In the genomic region with DNA sequence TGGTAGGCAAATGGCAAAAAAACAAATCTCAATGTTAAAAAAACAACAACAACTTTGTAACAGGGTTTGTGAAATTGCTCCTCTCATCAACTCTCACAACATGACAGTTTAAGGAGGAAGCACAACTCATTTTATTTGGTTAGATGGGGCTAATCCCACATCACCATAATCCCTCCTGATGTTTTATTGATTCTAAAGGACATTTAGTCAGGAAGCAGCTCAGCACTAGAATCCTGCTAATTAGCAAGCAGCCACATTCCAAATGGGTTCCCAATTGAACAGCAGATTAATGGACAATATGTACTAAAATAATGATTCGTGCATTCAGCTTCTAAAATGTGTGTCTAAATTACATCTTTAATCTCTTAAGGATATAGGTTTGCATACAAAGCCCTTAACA, we compare ENCODE assay signal across 30 cellular contexts. TPM values are rescaled to one million over a fixed set of nuclear protein-coding genes. Genes with fewer than 3 reads are reported as not detected.
"Had no signal": no experiment of that assay in that cellular context is flagged by ENCODE, and none has a peak within 500 bp of the region (broad histone marks: within the 10 kb centered on the region; RNA-seq: fewer than 3 reads in every experiment).

No MANE protein-coding gene starts in this region.

- DNase-seq: islet precursor cell; left ventricle myocardium inferior; mesendoderm; naive B cell; natural killer cell; nephron progenitor cell; nucleus accumbens; psoas muscle; right lobe of liver; stimulated activated CD4-positive, alpha-beta T cell treated with anti-CD3 and anti-CD28 coated beads, Interleukin-2, amount 100 ng/mL, for 24 hours; stimulated activated CD4-positive, alpha-beta T cell treated with anti-CD3 and anti-CD28 coated beads, Interleukin-4, amount 100 ng/mL, for 1 hour; stimulated activated naive B cell treated with anti-CD40 and anti-IgM and Interleukin-4, amounts not matched to agents 10 μg/mL and 1 μg/mL and 100 μg/mL, for 72 hours; stimulated activated naive CD8-positive, alpha-beta T cell treated with anti-CD3 and anti-CD28 coated beads, Interleukin-15, Interleukin-2, amounts not matched to agents 100 U/mL and 50 U/mL, for 24 hours; stomach; tibial artery; trophoblast cell; upper lobe of right lung had no signal

- H3K4me1 Mint-ChIP-seq: mesothelial cell of epicardium; naive B cell; natural killer cell; stimulated activated naive B cell treated with anti-CD40 and anti-IgM and Interleukin-4, amounts not matched to agents 10 μg/mL and 1 μg/mL and 100 μg/mL, for 72 hours had no signal

- H3K27ac Mint-ChIP-seq: mesothelial cell of epicardium; naive B cell; natural killer cell; stimulated activated naive B cell treated with anti-CD40 and anti-IgM and Interleukin-4, amounts not matched to agents 10 μg/mL and 1 μg/mL and 100 μg/mL, for 72 hours had no signal

- H3K4me3 ChIP-seq: hepatocyte, left ventricle myocardium inferior, lung, psoas muscle, right atrium auricular region, right lobe of liver, smooth muscle cell, stomach, suprapubic skin, thoracic aorta, tibial artery, upper lobe of right lung had no signal

- H3K79me2 ChIP-seq: hepatocyte, parathyroid adenoma had no signal

- H3K36me3 ChIP-seq: left ventricle myocardium inferior, right atrium auricular region, right lobe of liver, stomach, suprapubic skin, thoracic aorta, tibial artery, upper lobe of right lung had no signal

- H2AFZ ChIP-seq: hepatocyte, parathyroid adenoma had no signal

- H3K36me3 Mint-ChIP-seq: mesothelial cell of epicardium; natural killer cell; stimulated activated naive B cell treated with anti-CD40 and anti-IgM and Interleukin-4, amounts not matched to agents 10 μg/mL and 1 μg/mL and 100 μg/mL, for 72 hours had no signal

- H3K4me1 ChIP-seq: left ventricle myocardium inferior, parathyroid adenoma, psoas muscle, right atrium auricular region, right lobe of liver, stomach, suprapubic skin, tibial artery, upper lobe of right lung had no signal

- H3K27me3 ChIP-seq: right atrium auricular region, right lobe of liver, stomach, suprapubic skin, tibial artery, upper lobe of right lung had no signal

- H3K9ac ChIP-seq: parathyroid adenoma had no signal

- H3K4me2 ChIP-seq: hepatocyte, smooth muscle cell had no signal

- H3K9me3 ChIP-seq: psoas muscle, right atrium auricular region, right lobe of liver, suprapubic skin, upper lobe of right lung had no signal

- H3K27ac ChIP-seq: hepatocyte, left ventricle myocardium inferior, parathyroid adenoma, psoas muscle, right atrium auricular region, right lobe of liver, stomach, suprapubic skin, thoracic aorta, tibial artery, upper lobe of right lung had no signal

- H3K4me3 Mint-ChIP-seq: mesothelial cell of epicardium; naive B cell; natural killer cell; nephron progenitor cell; stimulated activated naive B cell treated with anti-CD40 and anti-IgM and Interleukin-4, amounts not matched to agents 10 μg/mL and 1 μg/mL and 100 μg/mL, for 72 hours had no signal

RNA-seq across cellular contexts. Expression of a gene that starts 55.7 kb away (rescaled TPM):
- total RNA-seq: hepatocyte, kidney epithelial cell, left ventricle myocardium inferior, mesothelial cell of epicardium, mononuclear cell, natural killer cell, osteoblast, posterior vena cava, psoas muscle, right atrium auricular region, right lobe of liver, skeletal muscle tissue, smooth muscle cell, stomach, suprapubic skin had no signal
- polyA plus RNA-seq: hepatocyte, psoas muscle, smooth muscle cell, stomach had no signal
